30 cellular contexts compared by ENCODE assay signal in genomic region chr14:56895154-56895553, GRCh38.
"Had no signal": no experiment of that assay in that cellular context is flagged by ENCODE, and none has a peak within 500 bp of the region (broad histone marks: within the 10 kb centered on the region; RNA-seq: fewer than 3 reads in every experiment).

No MANE protein-coding gene starts in this region.

- H3K9me3 ChIP-seq: adrenal gland, ascending aorta, esophagus squamous epithelium, heart right ventricle, stomach, thyroid gland, upper lobe of right lung had no signal

- H2AFZ ChIP-seq: parathyroid adenoma had no signal

- DNase-seq: activated CD4-positive, alpha-beta T cell treated with anti-CD3 and anti-CD28 coated beads for 36 hours; activated CD4-positive, CD25-positive, alpha-beta regulatory T cell; activated effector memory CD4-positive, alpha-beta T cell treated with anti-CD3 and anti-CD28 coated beads, Interleukin-2, amount 50 U/mL, for 16 hours; activated naive CD4-positive, alpha-beta T cell treated with anti-CD3 and anti-CD28 coated beads for 36 hours; activated naive CD8-positive, alpha-beta T cell treated with anti-CD3 and anti-CD28 coated beads for 36 hours; activated T-cell treated with anti-CD3 and anti-CD28 coated beads for 4 hours; adrenal gland; brain microvascular endothelial cell; caudate nucleus; cortex of kidney; esophagus squamous epithelium; foreskin melanocyte; heart right ventricle; immature natural killer cell; kidney; left colon; midbrain; naive thymus-derived CD4-positive, alpha-beta T cell; occipital lobe; right cardiac atrium; stimulated activated CD4-positive, alpha-beta T cell treated with anti-CD3 and anti-CD28 coated beads, Interleukin-15, amount 100 ng/mL, for 24 hours; stimulated activated CD4-positive, alpha-beta T cell treated with anti-CD3 and anti-CD28 coated beads, Interleukin-2, amount 100 ng/mL, for 24 hours; stimulated activated naive B cell treated with anti-CD40 and anti-IgM and Interleukin-4, amounts not matched to agents 10 μg/mL and 1 μg/mL and 100 μg/mL, for 72 hours; stomach; T-helper 1 cell; thyroid gland; upper lobe of right lung had no signal

- H3K79me2 ChIP-seq: parathyroid adenoma had no signal

- H3K4me1 Mint-ChIP-seq: activated CD4-positive, alpha-beta T cell treated with anti-CD3 and anti-CD28 coated beads for 36 hours; activated naive CD8-positive, alpha-beta T cell treated with anti-CD3 and anti-CD28 coated beads for 36 hours; immature natural killer cell; naive thymus-derived CD4-positive, alpha-beta T cell; stimulated activated naive B cell treated with anti-CD40 and anti-IgM and Interleukin-4, amounts not matched to agents 10 μg/mL and 1 μg/mL and 100 μg/mL, for 72 hours had no signal

- H3K9me3 Mint-ChIP-seq: activated naive CD4-positive, alpha-beta T cell treated with anti-CD3 and anti-CD28 coated beads for 36 hours; activated naive CD8-positive, alpha-beta T cell treated with anti-CD3 and anti-CD28 coated beads for 36 hours; T-helper 2 cell treated with Interferon-gamma antibody and Interleukin-4, amounts not matched to agents 5 μg/mL and 100 μg/mL, for 36 hours had no signal

- H3K27me3 ChIP-seq: ascending aorta, brain microvascular endothelial cell, thyroid gland, upper lobe of right lung had no signal

- H3K27ac Mint-ChIP-seq: activated CD4-positive, alpha-beta T cell treated with anti-CD3 and anti-CD28 coated beads for 36 hours; activated naive CD4-positive, alpha-beta T cell treated with anti-CD3 and anti-CD28 coated beads for 36 hours; activated naive CD8-positive, alpha-beta T cell treated with anti-CD3 and anti-CD28 coated beads for 36 hours; immature natural killer cell; naive thymus-derived CD4-positive, alpha-beta T cell; stimulated activated naive B cell treated with anti-CD40 and anti-IgM and Interleukin-4, amounts not matched to agents 10 μg/mL and 1 μg/mL and 100 μg/mL, for 72 hours; T-helper 2 cell treated with Interferon-gamma antibody and Interleukin-4, amounts not matched to agents 5 μg/mL and 100 μg/mL, for 36 hours had no signal

- H3K4me1 ChIP-seq: adrenal gland, ascending aorta, esophagus squamous epithelium, parathyroid adenoma, stomach, thyroid gland, upper lobe of right lung had no signal

- H3K36me3 ChIP-seq: adrenal gland, ascending aorta, brain microvascular endothelial cell, esophagus squamous epithelium, heart right ventricle, stomach, thyroid gland, upper lobe of right lung had no signal

- ATAC-seq: activated CD4-positive, alpha-beta T cell treated with anti-CD3 and anti-CD28 coated beads for 36 hours; heart right ventricle; left colon; naive thymus-derived CD4-positive, alpha-beta T cell; right cardiac atrium; stimulated activated naive B cell treated with anti-CD40 and anti-IgM and Interleukin-4, amounts not matched to agents 10 μg/mL and 1 μg/mL and 100 μg/mL, for 72 hours; upper lobe of right lung had no signal

- H3K9ac ChIP-seq: parathyroid adenoma had no signal

- H3K4me3 ChIP-seq: adrenal gland, ascending aorta, esophagus squamous epithelium, heart right ventricle, stomach, thyroid gland, upper lobe of right lung had no signal

- H3K36me3 Mint-ChIP-seq: activated naive CD8-positive, alpha-beta T cell treated with anti-CD3 and anti-CD28 coated beads for 36 hours; immature natural killer cell; naive thymus-derived CD4-positive, alpha-beta T cell; stimulated activated naive B cell treated with anti-CD40 and anti-IgM and Interleukin-4, amounts not matched to agents 10 μg/mL and 1 μg/mL and 100 μg/mL, for 72 hours had no signal

- H3K27ac ChIP-seq: adrenal gland, ascending aorta, brain microvascular endothelial cell, esophagus squamous epithelium, heart right ventricle, parathyroid adenoma, stomach, thyroid gland, upper lobe of right lung had no signal

- H3K4me3 Mint-ChIP-seq: activated CD4-positive, alpha-beta T cell treated with anti-CD3 and anti-CD28 coated beads for 36 hours; activated naive CD4-positive, alpha-beta T cell treated with anti-CD3 and anti-CD28 coated beads for 36 hours; activated naive CD8-positive, alpha-beta T cell treated with anti-CD3 and anti-CD28 coated beads for 36 hours; immature natural killer cell; naive thymus-derived CD4-positive, alpha-beta T cell; stimulated activated naive B cell treated with anti-CD40 and anti-IgM and Interleukin-4, amounts not matched to agents 10 μg/mL and 1 μg/mL and 100 μg/mL, for 72 hours; T-helper 2 cell treated with Interferon-gamma antibody and Interleukin-4, amounts not matched to agents 5 μg/mL and 100 μg/mL, for 36 hours had no signal
